ENCODE assay signal across 1 cellular context in genomic region chr7:73557108-73557396, GRCh38.
A peak's percentile ranks its signal among the peaks of the same experiment; 100 is the strongest.
TF ChIP-seq lines count a peak whose summit lies in the region.

No MANE protein-coding gene starts in this region.

TF ChIP-seq in H1, 55 proteins besides CTCF, POLR2A, EP300 and RAD21:
- TF ChIP-seq CREB1 (IDR thresholded peaks at IDR 0.05) (peak; percentile 86), SP1 (IDR thresholded peaks at IDR 0.05; ENCODE audit: low read depth, low read length) (0 out of 2 replicates have a peak, but pooled peaks have one; percentile 32), SIN3A (conservative IDR thresholded peaks at IDR 0.05 in 1 of 2, IDR thresholded peaks at IDR 0.05 in 1 of 2; ENCODE audit: low read depth in 1 of 2, low read length in 2 of 2) (peak in 1 of 2 experiments; percentile 91; a peak in 2 of 4 replicates), KDM1A (IDR thresholded peaks at IDR 0.05; ENCODE audit: borderline replicate concordance, low read length) (no peak)
TF ChIP-seq in H1: peak in this region for 3.
